ENCODE assay signal across 34 cellular contexts in the genomic region with DNA sequence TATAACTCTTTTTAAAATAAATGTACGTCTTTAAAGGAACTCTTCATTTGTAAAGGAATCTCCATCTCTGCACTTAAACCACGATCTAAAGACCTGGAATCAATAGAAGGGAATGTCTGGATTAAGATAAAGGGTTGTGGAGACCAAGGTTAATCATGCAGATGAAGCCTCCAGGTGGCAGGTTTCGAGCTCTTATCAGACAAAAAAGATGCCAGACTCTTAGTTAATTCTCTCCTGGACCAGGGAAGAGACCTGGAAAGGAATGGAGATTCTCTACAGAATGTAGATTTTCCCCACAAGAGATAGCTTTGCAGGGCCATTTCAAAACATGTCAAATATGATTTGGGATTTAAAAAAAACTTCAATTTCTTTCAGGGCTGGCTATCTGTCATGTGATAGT.
"Had no signal": no experiment of that assay in that cellular context is flagged by ENCODE, and none has a peak within 500 bp of the region (broad histone marks: within the 10 kb centered on the region; RNA-seq: fewer than 3 reads in every experiment).

No MANE protein-coding gene starts in this region.

- H3K36me3 Mint-ChIP-seq: activated CD4-positive, alpha-beta memory T cell treated with anti-CD3 and anti-CD28 coated beads for 36 hours; activated CD8-positive, alpha-beta memory T cell treated with anti-CD3 and anti-CD28 coated beads, Interleukin-2, amount 10 ng/mL, durations not matched to agents 7 days and 5 days; activated naive CD4-positive, alpha-beta T cell treated with anti-CD3 and anti-CD28 coated beads, Interleukin-2, amount 50 U/mL, for 24 hours; activated naive CD8-positive, alpha-beta T cell treated with anti-CD3 and anti-CD28 coated beads for 36 hours; brain had no signal

- H3K4me1 ChIP-seq: adrenal gland, ascending aorta, breast epithelium, gastroesophageal sphincter had no signal

- H3K9me3 ChIP-seq: adrenal gland, ascending aorta, breast epithelium, esophagus squamous epithelium, gastroesophageal sphincter had no signal

- H3K27ac ChIP-seq: adrenal gland, ascending aorta, breast epithelium, cardiac muscle cell, epithelial cell of prostate, esophagus squamous epithelium, gastroesophageal sphincter had no signal

- H3K4me3 Mint-ChIP-seq: activated CD4-positive, alpha-beta memory T cell treated with anti-CD3 and anti-CD28 coated beads for 36 hours; activated CD4-positive, alpha-beta T cell treated with anti-CD3 and anti-CD28 coated beads for 36 hours; activated CD4-positive, alpha-beta T cell treated with anti-CD3 and anti-CD28 coated beads, Interleukin-2, amount 10 ng/mL, durations not matched to agents 24 days and 14 days; activated CD8-positive, alpha-beta memory T cell treated with anti-CD3 and anti-CD28 coated beads, Interleukin-2, amount 10 ng/mL, durations not matched to agents 7 days and 5 days; activated CD8-positive, alpha-beta T cell treated with anti-CD3 and anti-CD28 coated beads, Interleukin-2, amount 10 ng/mL, durations not matched to agents 7 days and 5 days; activated naive CD4-positive, alpha-beta T cell treated with anti-CD3 and anti-CD28 coated beads for 36 hours; activated naive CD4-positive, alpha-beta T cell treated with anti-CD3 and anti-CD28 coated beads, Interleukin-2, amount 50 U/mL, for 24 hours; activated naive CD8-positive, alpha-beta T cell treated with anti-CD3 and anti-CD28 coated beads for 36 hours; activated naive CD8-positive, alpha-beta T cell treated with anti-CD3 and anti-CD28 coated beads, Interleukin-2, amount 50 U/mL, for 24 hours; activated T-helper 1 cell treated with anti-CD3 and anti-CD28 coated beads, Interleukin-12 subunit alpha, Interleukin-12 subunit beta, Interleukin-2, Interleukin-4 antibody, amounts not matched to agents 30 ng/mL and 10 ng/mL and 1 ng/mL, durations not matched to agents 14 hours and 24 hours and 36 hours; brain; central memory CD8-positive, alpha-beta T cell; effector memory CD8-positive, alpha-beta T cell had no signal

- H3K27ac Mint-ChIP-seq: activated CD4-positive, alpha-beta memory T cell treated with anti-CD3 and anti-CD28 coated beads for 36 hours; activated CD4-positive, alpha-beta T cell treated with anti-CD3 and anti-CD28 coated beads for 36 hours; activated CD4-positive, alpha-beta T cell treated with anti-CD3 and anti-CD28 coated beads, Interleukin-2, amount 10 ng/mL, durations not matched to agents 24 days and 14 days; activated CD8-positive, alpha-beta memory T cell treated with anti-CD3 and anti-CD28 coated beads, Interleukin-2, amount 10 ng/mL, durations not matched to agents 7 days and 5 days; activated CD8-positive, alpha-beta T cell treated with anti-CD3 and anti-CD28 coated beads, Interleukin-2, amount 10 ng/mL, durations not matched to agents 7 days and 5 days; activated naive CD4-positive, alpha-beta T cell treated with anti-CD3 and anti-CD28 coated beads for 36 hours; activated naive CD4-positive, alpha-beta T cell treated with anti-CD3 and anti-CD28 coated beads, Interleukin-2, amount 50 U/mL, for 24 hours; activated naive CD8-positive, alpha-beta T cell treated with anti-CD3 and anti-CD28 coated beads for 36 hours; activated naive CD8-positive, alpha-beta T cell treated with anti-CD3 and anti-CD28 coated beads, Interleukin-2, amount 50 U/mL, for 24 hours; activated T-helper 1 cell treated with anti-CD3 and anti-CD28 coated beads, Interleukin-12 subunit alpha, Interleukin-12 subunit beta, Interleukin-2, Interleukin-4 antibody, amounts not matched to agents 30 ng/mL and 10 ng/mL and 1 ng/mL, durations not matched to agents 14 hours and 24 hours and 36 hours; activated T-helper 2 cell treated with anti-CD3 and anti-CD28 coated beads, Interferon-gamma antibody, Interleukin-2, Interleukin-4, amounts not matched to agents 10 μg/mL and 5 μg/mL and 100 μg/mL, durations not matched to agents 14 hours and 24 hours and 36 hours; brain; effector memory CD8-positive, alpha-beta T cell had no signal

- H3K36me3 ChIP-seq: adrenal gland, ascending aorta, breast epithelium, cardiac muscle cell, esophagus squamous epithelium, gastroesophageal sphincter had no signal

- H3K9me3 Mint-ChIP-seq: activated CD4-positive, alpha-beta memory T cell treated with anti-CD3 and anti-CD28 coated beads for 36 hours; activated CD4-positive, alpha-beta T cell treated with anti-CD3 and anti-CD28 coated beads, Interleukin-2, amount 10 ng/mL, durations not matched to agents 24 days and 14 days; activated naive CD4-positive, alpha-beta T cell treated with anti-CD3 and anti-CD28 coated beads, Interleukin-2, amount 50 U/mL, for 24 hours; activated T-helper 1 cell treated with anti-CD3 and anti-CD28 coated beads, Interleukin-12 subunit alpha, Interleukin-12 subunit beta, Interleukin-2, Interleukin-4 antibody, amounts not matched to agents 30 ng/mL and 10 ng/mL and 1 ng/mL, durations not matched to agents 14 hours and 24 hours and 36 hours; activated T-helper 2 cell treated with anti-CD3 and anti-CD28 coated beads, Interferon-gamma antibody, Interleukin-2, Interleukin-4, amounts not matched to agents 10 μg/mL and 5 μg/mL and 100 μg/mL, durations not matched to agents 14 hours and 24 hours and 36 hours; effector memory CD8-positive, alpha-beta T cell had no signal

- H3K4me1 Mint-ChIP-seq: activated CD4-positive, alpha-beta T cell treated with anti-CD3 and anti-CD28 coated beads for 36 hours; activated CD4-positive, alpha-beta T cell treated with anti-CD3 and anti-CD28 coated beads, Interleukin-2, amount 10 ng/mL, durations not matched to agents 24 days and 14 days; activated CD8-positive, alpha-beta memory T cell treated with anti-CD3 and anti-CD28 coated beads, Interleukin-2, amount 10 ng/mL, durations not matched to agents 7 days and 5 days; activated naive CD4-positive, alpha-beta T cell treated with anti-CD3 and anti-CD28 coated beads, Interleukin-2, amount 50 U/mL, for 24 hours; activated naive CD8-positive, alpha-beta T cell treated with anti-CD3 and anti-CD28 coated beads for 36 hours; activated naive CD8-positive, alpha-beta T cell treated with anti-CD3 and anti-CD28 coated beads, Interleukin-2, amount 50 U/mL, for 24 hours; brain; central memory CD8-positive, alpha-beta T cell had no signal

- H3K27me3 Mint-ChIP-seq: activated CD4-positive, alpha-beta T cell treated with anti-CD3 and anti-CD28 coated beads for 36 hours had no signal

- DNase-seq: activated CD4-positive, alpha-beta memory T cell treated with anti-CD3 and anti-CD28 coated beads for 36 hours; activated CD4-positive, alpha-beta T cell treated with anti-CD3 and anti-CD28 coated beads for 36 hours; activated CD4-positive, alpha-beta T cell treated with anti-CD3 and anti-CD28 coated beads, Interleukin-2, amount 10 ng/mL, durations not matched to agents 24 days and 14 days; activated CD4-positive, CD25-positive, alpha-beta regulatory T cell; activated CD4-positive, CD25-positive, alpha-beta regulatory T cell treated with anti-CD3 and anti-CD28 coated beads, Interleukin-2, amount 50 U/mL, for 72 hours; activated CD8-positive, alpha-beta memory T cell treated with anti-CD3 and anti-CD28 coated beads, Interleukin-2, amount 10 ng/mL, durations not matched to agents 7 days and 5 days; activated CD8-positive, alpha-beta memory T cell treated with anti-CD3 and anti-CD28 coated beads, Interleukin-2, amount 50 U/mL, for 4 hours; activated CD8-positive, alpha-beta T cell treated with anti-CD3 and anti-CD28 coated beads, Interleukin-2, amount 10 ng/mL, durations not matched to agents 7 days and 5 days; activated effector memory CD4-positive, alpha-beta T cell treated with anti-CD3 and anti-CD28 coated beads, Interleukin-2, amount 50 U/mL, for 16 hours; activated naive CD4-positive, alpha-beta T cell treated with anti-CD3 and anti-CD28 coated beads for 36 hours; activated naive CD8-positive, alpha-beta T cell treated with anti-CD3 and anti-CD28 coated beads for 36 hours; activated naive CD8-positive, alpha-beta T cell treated with anti-CD3 and anti-CD28 coated beads, Interleukin-2, amount 50 U/mL, for 24 hours; activated T-cell treated with anti-CD3 and anti-CD28 coated beads, Interleukin-2, amount 50 U/mL, for 1 hour; activated T-cell treated with anti-CD3 and anti-CD28 coated beads, Interleukin-2, amount 50 U/mL, for 48 hours; adrenal gland; amygdala; cortex of kidney; dermis blood vessel endothelial cell; effector CD4-positive, alpha-beta T cell; effector memory CD8-positive, alpha-beta T cell; esophagus squamous epithelium; foreskin melanocyte; head of caudate nucleus; T-helper 2 cell had no signal

- H3K27me3 ChIP-seq: ascending aorta, breast epithelium, cardiac muscle cell had no signal

- H3K4me3 ChIP-seq: adrenal gland, ascending aorta, breast epithelium, cardiac muscle cell, esophagus squamous epithelium, gastroesophageal sphincter had no signal
